In genomic region chr3:66971891-66972551, GRCh38 we compare ENCODE assay signal across 8 cellular contexts. TPM values are rescaled to one million over a fixed set of nuclear protein-coding genes. Genes with fewer than 3 reads are reported as not detected.
DNase-seq lines count a peak whose midpoint lies in the region; FAIRE-seq and TF ChIP-seq lines count a peak whose summit lies in the region.

No MANE protein-coding gene starts in this region.

- no peaks in the 10 kb centered on the region for H3K9me3 ChIP-seq in trophoblast cell (ENCODE audit: insufficient read depth, low read depth, low read length)

- H2BK120ac ChIP-seq in trophoblast cell (ENCODE audit: insufficient read depth, low read length, poor library complexity): no peak overlapping the region

- no peak overlapping the region for H2AK5ac ChIP-seq in trophoblast cell (ENCODE audit: low read length)

- H2AFZ ChIP-seq in trophoblast cell (ENCODE audit: insufficient read depth, low read length, poor library complexity): no peak overlapping the region

- H3K14ac ChIP-seq in trophoblast cell (ENCODE audit: low read length): no peak overlapping the region

- TF ChIP-seq CTCF in LNCAP (IDR thresholded peaks at IDR 0.05) (peak; percentile 82), type B pancreatic cell (conservative IDR thresholded peaks at IDR 0.05) (peak; percentile 93)

- no peaks in the 10 kb centered on the region for H3K36me3 ChIP-seq in trophoblast cell (ENCODE audit: control insufficient read depth in 1 of 2, insufficient read depth in 2 of 2, low read length in 2 of 2)

- FAIRE-seq in H54 (lab: Jason Lieb, UNC): peak; percentile 95

- H2BK12ac ChIP-seq in trophoblast cell (ENCODE audit: low read length): no peak overlapping the region

- no peak overlapping the region for H3K23ac ChIP-seq in trophoblast cell (ENCODE audit: low read length)

- no peak overlapping the region for H2BK5ac ChIP-seq in trophoblast cell (ENCODE audit: low read depth, low read length, poor library complexity)

- H4K91ac ChIP-seq in trophoblast cell (ENCODE audit: low read depth, low read length): no peak overlapping the region

- H3K4me2 ChIP-seq in trophoblast cell (ENCODE audit: low read length): peak overlapping the region; percentile 40

- no peaks in the 10 kb centered on the region for H3K36me3 Mint-ChIP-seq in type B pancreatic cell

- no peaks in the 10 kb centered on the region for H3K79me2 ChIP-seq in trophoblast cell (ENCODE audit: control insufficient read depth, insufficient read depth, low read length, poor library complexity)

- peak overlapping the region; percentile 39 for H3K27ac Mint-ChIP-seq in type B pancreatic cell

- intact Hi-C loops in head of caudate nucleus (cut with DNase I): no loop called here

- H3K4me3 ChIP-seq in trophoblast cell (ENCODE audit: low read depth, low read length): no peak overlapping the region

- no peaks in the 10 kb centered on the region for H3K79me1 ChIP-seq in trophoblast cell (ENCODE audit: low read length)

- no peak overlapping the region for H3K4ac ChIP-seq in trophoblast cell (ENCODE audit: low read depth, low read length)

- peak overlapping the region; percentile 62 for H3K4me3 Mint-ChIP-seq in type B pancreatic cell

- no peak overlapping the region for H4K8ac ChIP-seq in trophoblast cell (ENCODE audit: low read depth, low read length)

- no peak overlapping the region for H3K9ac ChIP-seq in trophoblast cell (ENCODE audit: low read length)

- peaks cover 14% of the 10 kb centered on the region for H3K27me3 Mint-ChIP-seq in type B pancreatic cell

- DNase-seq in GDM1 (lab: John Stamatoyannopoulos, UW) (peak; percentile 16), H54 (ENCODE audit: insufficient read length, low spot score) (peak; percentile 51), SK-N-DZ (ENCODE audit: low spot score) (peak; percentile 76), head of caudate nucleus (peak; percentile 41 to 87 (median 72)), trophoblast cell (peak; percentile 75 to 89), type B pancreatic cell (ENCODE audit: extremely low spot score, unreplicated experiment) (peak; percentile 77)
- DNase-seq in activated naive CD4-positive, alpha-beta T cell treated with anti-CD3 and anti-CD28 coated beads, Interleukin-2, amount 50 U/mL, for 16 hours: peak; percentile 61

- no peak overlapping the region for H3K18ac ChIP-seq in trophoblast cell (ENCODE audit: low read length)

- H3K4me1 Mint-ChIP-seq in type B pancreatic cell (ENCODE audit: unreplicated experiment): peaks cover 16% of the 10 kb centered on the region

- WGBS in trophoblast cell (ENCODE audit: extremely low coverage, insufficient coverage, insufficient read length): no CpG with 5 or more reads among the region's 22 CpGs

- H3K27me3 ChIP-seq in trophoblast cell (ENCODE audit: insufficient read depth, low read length): no peaks in the 10 kb centered on the region

- no peak overlapping the region for H4K12ac ChIP-seq in trophoblast cell (ENCODE audit: low read depth, low read length)

- H3K9me3 Mint-ChIP-seq in type B pancreatic cell: no peaks in the 10 kb centered on the region

- TF ChIP-seq POLR2A in H54 (IDR thresholded peaks at IDR 0.05; ENCODE audit: low read depth, low read length): no peak

- no peak overlapping the region for H3K27ac ChIP-seq in trophoblast cell (ENCODE audit: low read depth, low read length)

- no peaks in the 10 kb centered on the region for H3K4me1 ChIP-seq in trophoblast cell (ENCODE audit: control insufficient read depth in 1 of 2, insufficient read depth in 2 of 2, low read length in 2 of 2)

RNA-seq across cellular contexts. Expression of gene KBTBD8, which starts 26.1 kb away (rescaled TPM):
- polyA plus RNA-seq in SK-N-DZ (2014; cell fraction: cytosol; rRNA removed): 3.3 and 10.4 TPM in 2 replicates
- polyA plus RNA-seq in SK-N-DZ (2014; cell fraction: nucleus; rRNA removed): 2.0 and 4.6 TPM in 2 replicates
- polyA plus RNA-seq in trophoblast cell (2013): 0.62 and 0.69 TPM in 2 replicates
- 4.8 and 5.6 TPM in 2 replicates for total RNA-seq in type B pancreatic cell (ENCODE audit: low replicate concordance)

Comparison
In these comparisons a context has a peak if more than half of its experiments do, and no peak if none do; other contexts are left out.
1. DNase-seq: peak in every context shown above with its lines; median percentile 82 in trophoblast cell; 77 in type B pancreatic cell; 76 in SK-N-DZ; 72 in head of caudate nucleus; 61 in activated naive CD4-positive, alpha-beta T cell treated with anti-CD3 and anti-CD28 coated beads, Interleukin-2, amount 50 U/mL, for 16 hours; 51 in H54; 16 in GDM1.